ENCODE assay signal across 8 cellular contexts in genomic region chr7:107939472-107940145, GRCh38. TPM values are rescaled to one million over a fixed set of nuclear protein-coding genes. Genes with fewer than 3 reads are reported as not detected.
A peak's percentile ranks its signal among the peaks of the same experiment; 100 is the strongest.
DNase-seq lines count a peak whose midpoint lies in the region; TF ChIP-seq lines count a peak whose summit lies in the region.

No MANE protein-coding gene starts in this region.

- in situ Hi-C loops in brain microvascular endothelial cell (cut with HindIII; ENCODE audit: low pct_ligation_motif_present, low sequenced_read_pairs) = no loop called here

- H3K27me3 ChIP-seq in brain microvascular endothelial cell (replicated peaks) (no peaks in the 10 kb centered on the region), H7 (ENCODE audit: control insufficient read depth, insufficient read depth, low read length) (no peaks in the 10 kb centered on the region)

- TF ChIP-seq CTCF in brain microvascular endothelial cell (IDR thresholded peaks at IDR 0.05; ENCODE audit: low read depth, low read length, missing control alignments) = no peak

- H3K36me3 ChIP-seq in brain microvascular endothelial cell (replicated peaks) (peaks cover 83% of the 10 kb centered on the region), H7 (replicated peaks; ENCODE audit: control insufficient read depth, insufficient read depth, low read length) (peaks cover 12% of the 10 kb centered on the region)

- DNase-seq in EL (peak; percentile 84), brain microvascular endothelial cell (peak; percentile 62), hepatic stellate cell (ENCODE audit: low spot score) (peak; percentile 27), skeletal muscle cell (ENCODE audit: low read depth) (peak; percentile 56), NCI-H524 (lab: John Stamatoyannopoulos, UW) (no peak), substantia nigra (lab: John Stamatoyannopoulos, UW) (no peak), H7 (no peak), T1000 (lab: John Stamatoyannopoulos, UW) (no peak)

- H3K27ac ChIP-seq in brain microvascular endothelial cell = peak overlapping the region; percentile 69
- H3K27ac ChIP-seq in substantia nigra (ENCODE audit: low read depth, low read length, poor library complexity, severe bottlenecking) = no peak overlapping the region

- H3K4me3 ChIP-seq in brain microvascular endothelial cell (ENCODE audit: low read depth, low read length) (no peak overlapping the region), skeletal muscle cell (ENCODE audit: low read depth, low read length) (no peak overlapping the region), H7 (ENCODE audit: insufficient read depth, low read depth, low read length) (no peak overlapping the region)

RNA-seq across cellular contexts. Expression of gene DLD, which starts 48.6 kb away (rescaled TPM):
- 58.5 and 65.1 TPM in 2 replicates for total RNA-seq in H7 (2014; rRNA removed; shearing (Covaris generic))

Comparison
In these comparisons a context has a peak if more than half of its experiments do, and no peak if none do; other contexts are left out.
1. DNase-seq: peak in EL (single experiment), brain microvascular endothelial cell (single experiment), hepatic stellate cell (single experiment) and skeletal muscle cell (single experiment); none in NCI-H524 (0 of 2), substantia nigra (0 of 49), H7 (single experiment) and T1000 (single experiment).